ENCODE assay signal across 14 cellular contexts in genomic region chr22:20015187-20015625, GRCh38. TPM values are rescaled to one million over a fixed set of nuclear protein-coding genes. Genes with fewer than 3 reads are reported as not detected.
DNase-seq lines count a peak whose midpoint lies in the region; ATAC-seq and TF ChIP-seq lines count a peak whose summit lies in the region.
"Had no signal": no experiment of that assay in that cellular context is flagged by ENCODE, and none has a peak within 500 bp of the region (broad histone marks: within the 10 kb centered on the region; RNA-seq: fewer than 3 reads in every experiment).

No MANE protein-coding gene starts in this region.

- H3K9ac ChIP-seq in iPS-15b (ENCODE audit: low read depth, low read length) = no peak overlapping the region

- H3K27ac Mint-ChIP-seq in activated T-cell treated with anti-CD3 and anti-CD28 coated beads, Interleukin-2, amount 50 U/mL, for 24 hours = no peak overlapping the region

- peaks cover 3% of the 10 kb centered on the region for H3K36me3 ChIP-seq in iPS-15b (ENCODE audit: control insufficient read depth, insufficient read depth, low read length)
- H3K36me3 ChIP-seq in spleen = no peaks in the 10 kb centered on the region
- no peaks in the 10 kb centered on the region for H3K36me3 ChIP-seq in H7 (replicated peaks; ENCODE audit: control insufficient read depth, insufficient read depth, low read length)
- H3K36me3 ChIP-seq: left lung, thoracic aorta had no signal

- no peaks in the 10 kb centered on the region for H3K9me3 Mint-ChIP-seq in activated T-cell treated with anti-CD3 and anti-CD28 coated beads, Interleukin-2, amount 50 U/mL, for 24 hours

- TF ChIP-seq POLR2A in spleen (IDR thresholded peaks at IDR 0.05) = no peak

- no peaks in the 10 kb centered on the region for H3K9me3 ChIP-seq in iPS-15b (ENCODE audit: control insufficient read depth, insufficient read depth, low read length)
- no peaks in the 10 kb centered on the region for H3K9me3 ChIP-seq in spleen
- H3K9me3 ChIP-seq: left lung, thoracic aorta had no signal

- peak overlapping the region in 2 of 8 donors; percentile 12 to 21 for H3K27ac ChIP-seq in spleen
- H3K27ac ChIP-seq: left lung, thoracic aorta had no signal

- TF ChIP-seq CTCF in LNCaP clone FGC (IDR thresholded peaks at IDR 0.05; ENCODE audit: control insufficient read depth, extremely low read depth, insufficient read depth) (no peak), spleen (IDR thresholded peaks at IDR 0.05 in 8 of 11, conservative IDR thresholded peaks at IDR 0.05 in 3 of 11) (no peak)

- no peak for ATAC-seq in GM21528 (IDR thresholded peaks at IDR 0.05; ENCODE audit: low FRiP score, unreplicated experiment)
- ATAC-seq: left lung had no signal

- H3K4me1 Mint-ChIP-seq in activated T-cell treated with anti-CD3 and anti-CD28 coated beads, Interleukin-2, amount 50 U/mL, for 24 hours (ENCODE audit: low read depth) = peaks cover 11% of the 10 kb centered on the region

- 84 to 95% (median 89%) methylated on average over 10 of the region's 10 CpGs for WGBS in spleen, 5 donors

- no peak for DNase-seq in activated T-cell treated with anti-CD3 and anti-CD28 coated beads, Interleukin-2, amount 50 U/mL, for 24 hours
- DNase-seq in activated T-cell treated with anti-CD3 and anti-CD28 coated beads, Interleukin-2, amount 50 U/mL, for 48 hours = no peak
- DNase-seq in LNCaP clone FGC (ENCODE audit: low read depth) (no peak), spleen (peak; percentile 62), H7 (no peak), NOMO-1 treated with DMSO at 0.1 percent for 48 hours (lab: John Stamatoyannopoulos, UW; ENCODE audit: unreplicated experiment) (no peak)
- DNase-seq: activated naive CD4-positive, alpha-beta T cell treated with Interleukin-2 at 50 U/mL for 16 hours; EL; foreskin melanocyte; NCI-H510A had no signal

- H3K27me3 ChIP-seq in iPS-15b (ENCODE audit: control insufficient read depth, insufficient read depth, low read length) (peaks cover 44% of the 10 kb centered on the region), spleen (replicated peaks in 1 of 7) (peaks cover 0 to 33% (median 0%) of the 10 kb centered on the region in 7 donors), H7 (ENCODE audit: control insufficient read depth, insufficient read depth, low read length) (peaks cover 46% of the 10 kb centered on the region)

- H3K4me1 ChIP-seq in iPS-15b (ENCODE audit: control insufficient read depth, insufficient read depth, low read length) (peaks cover 5% of the 10 kb centered on the region), spleen (peaks cover 9 to 85% (median 44%) of the 10 kb centered on the region in 6 donors)

- H3K27me3 Mint-ChIP-seq in activated T-cell treated with anti-CD3 and anti-CD28 coated beads, Interleukin-2, amount 50 U/mL, for 24 hours = peaks cover 20% of the 10 kb centered on the region

- peak overlapping the region; percentile 69 for H3K4me3 ChIP-seq in LNCaP clone FGC (ENCODE audit: low read depth, low read length)
- H3K4me3 ChIP-seq in iPS-15b (ENCODE audit: low read depth, low read length) = peak overlapping the region; percentile 58
- peak overlapping the region in 3 of 8 donors; percentile 95 to 99 (median 96) for H3K4me3 ChIP-seq in spleen
- no peak overlapping the region for H3K4me3 ChIP-seq in H7 (ENCODE audit: insufficient read depth, low read depth, low read length)

- no peaks in the 10 kb centered on the region for H3K36me3 Mint-ChIP-seq in activated T-cell treated with anti-CD3 and anti-CD28 coated beads, Interleukin-2, amount 50 U/mL, for 24 hours (ENCODE audit: low read depth)

- intact Hi-C loops in spleen (cut with DNase I; ENCODE audit: low total_unique reads) = no loop called here

- H3K4me3 Mint-ChIP-seq in activated T-cell treated with anti-CD3 and anti-CD28 coated beads, Interleukin-2, amount 50 U/mL, for 24 hours = peak overlapping the region; percentile 52

RNA-seq across cellular contexts. Expression of gene ARVCF, which starts 1.4 kb away (rescaled TPM):
- 10 to 100 TPM; 18.1 to 96.7 (median 29.5) TPM for total RNA-seq in spleen
- polyA plus RNA-seq in spleen = 10 to 100 TPM in 2 of 3 donors, 1 to 10 TPM in 1; 9.4 to 42.5 (median 10.4) TPM
- 35.8 and 40.8 TPM in 2 replicates for total RNA-seq in H7 (2014; rRNA removed; shearing (Covaris generic))

RNA-seq across cellular contexts. Expression of gene TANGO2, which starts 5.7 kb away (rescaled TPM):
- 10 to 100 TPM; 35.9 to 72.2 (median 57.2) TPM for total RNA-seq in spleen
- 10 to 100 TPM; 18.7 to 30.9 (median 21.6) TPM for polyA plus RNA-seq in spleen
- total RNA-seq in H7 (2014; rRNA removed; shearing (Covaris generic)) = 11.3 and 15.7 TPM in 2 replicates
